Comparison of ENCODE assay signal across 12 cellular contexts in the genomic region with DNA sequence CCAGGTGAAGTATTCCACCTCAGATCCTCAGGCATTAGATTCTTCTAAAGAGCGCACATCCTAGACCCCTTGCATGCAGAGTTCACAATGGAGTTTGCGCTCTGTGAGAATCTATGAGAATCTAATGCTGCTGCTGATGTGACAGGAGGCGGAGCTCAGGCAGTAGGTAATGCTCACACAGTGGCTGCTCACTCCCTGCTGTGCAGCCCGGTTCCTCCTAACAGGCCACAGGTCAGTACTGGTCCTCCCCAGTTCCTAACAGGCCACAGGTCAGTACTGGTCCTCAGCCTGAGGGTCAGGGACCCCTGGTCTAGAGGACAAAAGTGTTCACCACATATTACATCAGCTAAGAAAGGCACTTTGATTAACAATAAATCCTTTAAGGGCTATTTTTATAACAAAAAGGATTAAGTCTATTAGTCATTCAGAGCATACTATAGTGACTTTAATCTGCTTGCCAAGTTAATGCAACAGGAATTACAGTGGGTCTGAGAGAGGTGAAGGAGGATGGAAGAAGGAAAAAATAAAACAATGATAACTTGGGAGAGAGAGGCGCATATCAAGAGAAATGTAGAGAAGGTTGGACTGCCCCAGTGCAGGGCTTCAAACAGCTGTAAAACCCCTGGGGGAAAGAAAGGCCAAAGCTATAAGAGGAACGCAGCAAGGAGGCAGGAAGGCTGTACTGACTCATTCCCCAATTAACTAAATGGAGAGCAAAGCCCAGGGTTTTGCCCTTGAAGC. TPM values are rescaled to one million over a fixed set of nuclear protein-coding genes. Genes with fewer than 3 reads are reported as not detected.
DNase-seq lines count a peak whose midpoint lies in the region; ATAC-seq and TF ChIP-seq lines count a peak whose summit lies in the region.
"Had no signal": no experiment of that assay in that cellular context is flagged by ENCODE, and none has a peak within 500 bp of the region (broad histone marks: within the 10 kb centered on the region; RNA-seq: fewer than 3 reads in every experiment).

No MANE protein-coding gene starts in this region.

- H3K36me3 Mint-ChIP-seq in activated naive CD4-positive, alpha-beta T cell treated with anti-CD3 and anti-CD28 coated beads for 36 hours (ENCODE audit: low read depth) = peaks cover 19% of the 10 kb centered on the region
- H3K36me3 Mint-ChIP-seq in activated T-helper 1 cell treated with anti-CD3 and anti-CD28 coated beads, Interleukin-12 subunit alpha, Interleukin-12 subunit beta, Interleukin-2, Interleukin-4 antibody, amounts not matched to agents 30 ng/mL and 10 ng/mL and 1 ng/mL, durations not matched to agents 14 hours and 24 hours and 36 hours (ENCODE audit: low read depth) = peaks cover 28% of the 10 kb centered on the region

- H3K27ac Mint-ChIP-seq in activated naive CD4-positive, alpha-beta T cell treated with anti-CD3 and anti-CD28 coated beads for 36 hours = peak overlapping the region; percentile 2
- peak overlapping the region; percentile 9 for H3K27ac Mint-ChIP-seq in activated T-helper 1 cell treated with anti-CD3 and anti-CD28 coated beads, Interleukin-12 subunit alpha, Interleukin-12 subunit beta, Interleukin-2, Interleukin-4 antibody, amounts not matched to agents 30 ng/mL and 10 ng/mL and 1 ng/mL, durations not matched to agents 14 hours and 24 hours and 36 hours
- H3K27ac Mint-ChIP-seq: memory B cell had no signal

- ATAC-seq in foreskin keratinocyte (peak; percentile 80), upper lobe of right lung (peak; percentile 45), GM21526 (IDR thresholded peaks at IDR 0.05; ENCODE audit: low FRiP score, unreplicated experiment) (no peak), GM18502 (IDR thresholded peaks at IDR 0.05; ENCODE audit: poor library complexity, unreplicated experiment) (no peak)

- intact Hi-C loops in activated naive CD4-positive, alpha-beta T cell treated with anti-CD3 and anti-CD28 coated beads for 36 hours (cut with micrococcal nuclease) = no loop called here
- intact Hi-C loops in activated T-helper 1 cell treated with anti-CD3 and anti-CD28 coated beads, Interleukin-12 subunit alpha, Interleukin-12 subunit beta, Interleukin-2, Interleukin-4 antibody, amounts not matched to agents 30 ng/mL and 10 ng/mL and 1 ng/mL, durations not matched to agents 14 hours and 24 hours and 36 hours (cut with micrococcal nuclease) = no loop called here
- intact Hi-C loops in upper lobe of right lung (cut with DNase I) = no loop called here

- no peaks in the 10 kb centered on the region for H3K9me3 Mint-ChIP-seq in activated naive CD4-positive, alpha-beta T cell treated with anti-CD3 and anti-CD28 coated beads for 36 hours
- H3K9me3 Mint-ChIP-seq in activated T-helper 1 cell treated with anti-CD3 and anti-CD28 coated beads, Interleukin-12 subunit alpha, Interleukin-12 subunit beta, Interleukin-2, Interleukin-4 antibody, amounts not matched to agents 30 ng/mL and 10 ng/mL and 1 ng/mL, durations not matched to agents 14 hours and 24 hours and 36 hours = no peaks in the 10 kb centered on the region
- H3K9me3 Mint-ChIP-seq: memory B cell had no signal

- H3K36me3 ChIP-seq in upper lobe of right lung = peaks cover 74% of the 10 kb centered on the region

- no peak overlapping the region for H3K27ac ChIP-seq in foreskin keratinocyte
- H3K27ac ChIP-seq in upper lobe of right lung = no peak overlapping the region
- H3K27ac ChIP-seq: tibial nerve had no signal

- H3K27me3 ChIP-seq in foreskin keratinocyte (no peaks in the 10 kb centered on the region), upper lobe of right lung (no peaks in the 10 kb centered on the region)
- H3K27me3 ChIP-seq: tibial nerve had no signal

- no peaks in the 10 kb centered on the region for H3K27me3 Mint-ChIP-seq in activated naive CD4-positive, alpha-beta T cell treated with anti-CD3 and anti-CD28 coated beads for 36 hours (ENCODE audit: low read depth)
- H3K27me3 Mint-ChIP-seq in activated T-helper 1 cell treated with anti-CD3 and anti-CD28 coated beads, Interleukin-12 subunit alpha, Interleukin-12 subunit beta, Interleukin-2, Interleukin-4 antibody, amounts not matched to agents 30 ng/mL and 10 ng/mL and 1 ng/mL, durations not matched to agents 14 hours and 24 hours and 36 hours (ENCODE audit: insufficient read depth) = no peaks in the 10 kb centered on the region
- H3K27me3 Mint-ChIP-seq: memory B cell had no signal

- CTCF ChIA-PET in activated naive CD4-positive, alpha-beta T cell treated with anti-CD3 and anti-CD28 coated beads for 36 hours (lab: Charles Lee) = interaction anchor here (1.0 to 1.2 kb wide), 2 partner anchors 16 to 46 kb away, joined by 4 to 5 read pairs; no protein-coding TSS in a partner anchor

- H3K4me3 Mint-ChIP-seq in activated naive CD4-positive, alpha-beta T cell treated with anti-CD3 and anti-CD28 coated beads for 36 hours = no peak overlapping the region
- no peak overlapping the region for H3K4me3 Mint-ChIP-seq in activated T-helper 1 cell treated with anti-CD3 and anti-CD28 coated beads, Interleukin-12 subunit alpha, Interleukin-12 subunit beta, Interleukin-2, Interleukin-4 antibody, amounts not matched to agents 30 ng/mL and 10 ng/mL and 1 ng/mL, durations not matched to agents 14 hours and 24 hours and 36 hours
- H3K4me3 Mint-ChIP-seq: memory B cell had no signal

- no peak for TF ChIP-seq CTCF in foreskin keratinocyte (conservative IDR thresholded peaks at IDR 0.05)
- TF ChIP-seq CTCF in upper lobe of right lung (IDR thresholded peaks at IDR 0.05) = no peak

- H3K4me3 ChIP-seq in upper lobe of right lung = no peak overlapping the region
- H3K4me3 ChIP-seq: tibial nerve had no signal

- DNase-seq in activated naive CD4-positive, alpha-beta T cell treated with anti-CD3 and anti-CD28 coated beads for 36 hours = no peak
- no peak for DNase-seq in activated naive CD4-positive, alpha-beta T cell treated with anti-CD3 and anti-CD28 coated beads, Interleukin-2, amount 50 U/mL, for 16 hours
- no peak for DNase-seq in activated T-helper 1 cell treated with anti-CD3 and anti-CD28 coated beads, Interleukin-12 subunit alpha, Interleukin-12 subunit beta, Interleukin-2, Interleukin-4 antibody, amounts not matched to agents 30 ng/mL and 10 ng/mL and 1 ng/mL, durations not matched to agents 14 hours and 24 hours and 36 hours (ENCODE audit: low spot score)
- peak; percentile 53 to 82 for DNase-seq in foreskin keratinocyte
- no peak for DNase-seq in upper lobe of right lung
- no peak for DNase-seq in NCI-H2227 treated with DMSO at 0.1 percent for 48 hours (lab: John Stamatoyannopoulos, UW)
- DNase-seq: activated T-cell treated with anti-CD3 and anti-CD28 coated beads, Interleukin-2, amount 50 U/mL, for 1 hour; effector CD8-positive, alpha-beta T cell had no signal

- no peaks in the 10 kb centered on the region for H3K9me3 ChIP-seq in upper lobe of right lung
- H3K9me3 ChIP-seq: tibial nerve had no signal

- H3K4me1 Mint-ChIP-seq in activated naive CD4-positive, alpha-beta T cell treated with anti-CD3 and anti-CD28 coated beads for 36 hours (ENCODE audit: low read depth) = no peaks in the 10 kb centered on the region
- H3K4me1 Mint-ChIP-seq in activated T-helper 1 cell treated with anti-CD3 and anti-CD28 coated beads, Interleukin-12 subunit alpha, Interleukin-12 subunit beta, Interleukin-2, Interleukin-4 antibody, amounts not matched to agents 30 ng/mL and 10 ng/mL and 1 ng/mL, durations not matched to agents 14 hours and 24 hours and 36 hours (ENCODE audit: low read depth) = peaks cover 17% of the 10 kb centered on the region
- H3K4me1 Mint-ChIP-seq: memory B cell had no signal

- H3K4me1 ChIP-seq in foreskin keratinocyte (peaks cover 18% of the 10 kb centered on the region), upper lobe of right lung (no peaks in the 10 kb centered on the region)
- H3K4me1 ChIP-seq: tibial nerve had no signal

RNA-seq across cellular contexts. Expression of a gene that starts 49.2 kb away (rescaled TPM):
- 10 to 100 TPM; 35.3 to 36.9 TPM for total RNA-seq in activated naive CD4-positive, alpha-beta T cell treated with anti-CD3 and anti-CD28 coated beads for 36 hours
- 49.8 and 50.5 TPM in 2 replicates for total RNA-seq in activated T-helper 1 cell treated with anti-CD3 and anti-CD28 coated beads, Interleukin-12 subunit alpha, Interleukin-12 subunit beta, Interleukin-2, Interleukin-4 antibody, amounts not matched to agents 30 ng/mL and 10 ng/mL and 1 ng/mL, durations not matched to agents 14 hours and 24 hours and 36 hours
- total RNA-seq in foreskin keratinocyte (38.7 and 43.1 TPM in 2 replicates), upper lobe of right lung (33.0 TPM)
- 12.7 and 15.5 TPM in 2 replicates for polyA plus RNA-seq in foreskin keratinocyte

Comparison
In these comparisons a context has a peak if more than half of its experiments do, and no peak if none do; other contexts are left out.
1. DNase-seq: peak in foreskin keratinocyte (2 of 2); none in activated naive CD4-positive, alpha-beta T cell treated with anti-CD3 and anti-CD28 coated beads for 36 hours (single experiment), activated naive CD4-positive, alpha-beta T cell treated with anti-CD3 and anti-CD28 coated beads, Interleukin-2, amount 50 U/mL, for 16 hours (single experiment), activated T-helper 1 cell treated with anti-CD3 and anti-CD28 coated beads, Interleukin-12 subunit alpha, Interleukin-12 subunit beta, Interleukin-2, Interleukin-4 antibody, amounts not matched to agents 30 ng/mL and 10 ng/mL and 1 ng/mL, durations not matched to agents 14 hours and 24 hours and 36 hours (single experiment), upper lobe of right lung (single experiment) and NCI-H2227 treated with DMSO at 0.1 percent for 48 hours (single experiment).
2. ATAC-seq: peak in foreskin keratinocyte (single experiment) and upper lobe of right lung (single experiment); none in GM21526 (single experiment) and GM18502 (single experiment).